ENCODE assay signal across 12 cellular contexts in genomic region chr5:134122530-134122929, GRCh38. TPM values are rescaled to one million over a fixed set of nuclear protein-coding genes. Genes with fewer than 3 reads are reported as not detected.
A peak's percentile ranks its signal among the peaks of the same experiment; 100 is the strongest.
DNase-seq lines count a peak whose midpoint lies in the region; ATAC-seq and TF ChIP-seq lines count a peak whose summit lies in the region.
"Had no signal": no experiment of that assay in that cellular context is flagged by ENCODE, and none has a peak within 500 bp of the region (broad histone marks: within the 10 kb centered on the region; RNA-seq: fewer than 3 reads in every experiment).

No MANE protein-coding gene starts in this region.

- ATAC-seq in activated CD8-positive, alpha-beta T cell treated with anti-CD3 and anti-CD28 coated beads, Interleukin-2, amount 10 ng/mL, durations not matched to agents 7 days and 5 days, result peak; percentile 48
- ATAC-seq in GM19455 (IDR thresholded peaks at IDR 0.05; ENCODE audit: unreplicated experiment) (no peak), HG03432 (IDR thresholded peaks at IDR 0.05; ENCODE audit: unreplicated experiment) (no peak)

- CTCF ChIA-PET in activated CD8-positive, alpha-beta T cell treated with anti-CD3 and anti-CD28 coated beads, Interleukin-2, amount 10 ng/mL, durations not matched to agents 7 days and 5 days (lab: Charles Lee), result interaction anchor here (1.0 to 12.6 kb wide), 4 partner anchors 18 to 96 kb away, joined by 3 to 167 read pairs (median 40); no protein-coding TSS in a partner anchor

- no peak for TF ChIP-seq POLR2A in sigmoid colon (IDR thresholded peaks at IDR 0.05)

- peak; percentile 43 for DNase-seq in activated naive CD4-positive, alpha-beta T cell treated with Interleukin-2 at 50 U/mL for 16 hours
- DNase-seq in activated naive CD4-positive, alpha-beta T cell treated with anti-CD3 and anti-CD28 coated beads, Interleukin-2, amount 50 U/mL, for 16 hours, result no peak
- peak; percentile 73 for DNase-seq in activated CD8-positive, alpha-beta T cell treated with anti-CD3 and anti-CD28 coated beads, Interleukin-2, amount 10 ng/mL, durations not matched to agents 7 days and 5 days
- peak; percentile 41 to 63 (median 60) for DNase-seq in effector memory CD4-positive, alpha-beta T cell
- DNase-seq in sigmoid colon, result no peak
- DNase-seq: mesendoderm, NCI-H510A had no signal

- peaks cover 55% of the 10 kb centered on the region for H3K36me3 Mint-ChIP-seq in activated CD8-positive, alpha-beta T cell treated with anti-CD3 and anti-CD28 coated beads, Interleukin-2, amount 10 ng/mL, durations not matched to agents 7 days and 5 days (ENCODE audit: low read depth)

- peaks cover 53% of the 10 kb centered on the region for H3K36me3 ChIP-seq in effector memory CD4-positive, alpha-beta T cell (ENCODE audit: control insufficient read depth, insufficient read depth, low read length)
- H3K36me3 ChIP-seq in thymus (ENCODE audit: control insufficient read depth, insufficient read depth) (peaks cover 97% of the 10 kb centered on the region), sigmoid colon (peaks cover 0 to 2% (median 0%) of the 10 kb centered on the region in 4 donors)

- H3K27ac ChIP-seq in effector memory CD4-positive, alpha-beta T cell (ENCODE audit: insufficient read depth, low read length, poor library complexity, severe bottlenecking), result peak overlapping the region; percentile 98
- peak overlapping the region; percentile 89 for H3K27ac ChIP-seq in thymus (ENCODE audit: low read depth)
- no peak overlapping the region for H3K27ac ChIP-seq in sigmoid colon

- peak overlapping the region; percentile 37 for H3K4me3 Mint-ChIP-seq in activated CD8-positive, alpha-beta T cell treated with anti-CD3 and anti-CD28 coated beads, Interleukin-2, amount 10 ng/mL, durations not matched to agents 7 days and 5 days
- H3K4me3 Mint-ChIP-seq: dendritic cell treated with granulocyte-macrophage colony-stimulating factor and Interleukin-4, amounts not matched to agents 40 ng/mL and 50 ng/mL, for 4 days had no signal

- H3K27me3 ChIP-seq in effector memory CD4-positive, alpha-beta T cell (replicated peaks; ENCODE audit: control insufficient read depth, insufficient read depth, low read length, poor library complexity, severe bottlenecking), result no peaks in the 10 kb centered on the region
- no peaks in the 10 kb centered on the region for H3K27me3 ChIP-seq in thymus (ENCODE audit: control insufficient read depth, insufficient read depth)
- H3K27me3 ChIP-seq in sigmoid colon, result no peaks in the 10 kb centered on the region

- POLR2A ChIA-PET in activated CD8-positive, alpha-beta T cell treated with anti-CD3 and anti-CD28 coated beads, Interleukin-2, amount 10 ng/mL, durations not matched to agents 7 days and 5 days (lab: Charles Lee), result interaction anchor here (0.8 to 5.2 kb wide), 6 partner anchors 9 to 81 kb away, joined by 3 to 45 read pairs (median 4); partner anchors contain the start of gene TCF7

- no peaks in the 10 kb centered on the region for H3K27me3 Mint-ChIP-seq in activated CD8-positive, alpha-beta T cell treated with anti-CD3 and anti-CD28 coated beads, Interleukin-2, amount 10 ng/mL, durations not matched to agents 7 days and 5 days (ENCODE audit: low read depth)

- H3K27ac Mint-ChIP-seq in activated CD8-positive, alpha-beta T cell treated with anti-CD3 and anti-CD28 coated beads, Interleukin-2, amount 10 ng/mL, durations not matched to agents 7 days and 5 days, result peak overlapping the region; percentile 77
- H3K27ac Mint-ChIP-seq: dendritic cell treated with granulocyte-macrophage colony-stimulating factor and Interleukin-4, amounts not matched to agents 40 ng/mL and 50 ng/mL, for 4 days had no signal

- peaks cover 98% of the 10 kb centered on the region for H3K4me1 Mint-ChIP-seq in activated CD8-positive, alpha-beta T cell treated with anti-CD3 and anti-CD28 coated beads, Interleukin-2, amount 10 ng/mL, durations not matched to agents 7 days and 5 days (ENCODE audit: low read depth)

- intact Hi-C loops in sigmoid colon (cut with DNase I), result no loop called here

- TF ChIP-seq EP300 in sigmoid colon (IDR thresholded peaks at IDR 0.05), result no peak

- 11% methylated on average over 3 of the region's 3 CpGs for WGBS in thymus
- WGBS in sigmoid colon, 2 donors, result 53 to 77% methylated on average over 3 of the region's 3 CpGs

- H3K9me3 Mint-ChIP-seq in activated CD8-positive, alpha-beta T cell treated with anti-CD3 and anti-CD28 coated beads, Interleukin-2, amount 10 ng/mL, durations not matched to agents 7 days and 5 days (ENCODE audit: insufficient read depth), result no peaks in the 10 kb centered on the region
- H3K9me3 Mint-ChIP-seq: dendritic cell treated with granulocyte-macrophage colony-stimulating factor and Interleukin-4, amounts not matched to agents 40 ng/mL and 50 ng/mL, for 4 days had no signal

- TF ChIP-seq CTCF in sigmoid colon (IDR thresholded peaks at IDR 0.05), result no peak

- peaks cover 86% of the 10 kb centered on the region for H3K4me1 ChIP-seq in effector memory CD4-positive, alpha-beta T cell (ENCODE audit: control insufficient read depth, insufficient read depth, low read length, poor library complexity, severe bottlenecking)
- peaks cover 48% of the 10 kb centered on the region for H3K4me1 ChIP-seq in thymus (ENCODE audit: control insufficient read depth, insufficient read depth, low read length)
- peaks cover 0 to 17% (median 13%) of the 10 kb centered on the region in 4 donors for H3K4me1 ChIP-seq in sigmoid colon

- H3K9me3 ChIP-seq in effector memory CD4-positive, alpha-beta T cell (ENCODE audit: control insufficient read depth, low read length), result no peaks in the 10 kb centered on the region
- H3K9me3 ChIP-seq in thymus (ENCODE audit: control insufficient read depth) (no peaks in the 10 kb centered on the region), sigmoid colon (no peaks in the 10 kb centered on the region)

- H3K4me3 ChIP-seq in effector memory CD4-positive, alpha-beta T cell (ENCODE audit: insufficient read depth, low read depth, low read length, poor library complexity, severe bottlenecking), result peak overlapping the region; percentile 31
- H3K4me3 ChIP-seq in thymus (ENCODE audit: low read length) (peak overlapping the region; percentile 92), sigmoid colon (no peak overlapping the region)

RNA-seq across cellular contexts. Expression of gene TCF7, which starts 8.0 kb away (rescaled TPM):
- 10 to 100 TPM; 93.4 to 97.8 TPM for total RNA-seq in activated CD8-positive, alpha-beta T cell treated with anti-CD3 and anti-CD28 coated beads, Interleukin-2, amount 10 ng/mL, durations not matched to agents 7 days and 5 days
- polyA plus RNA-seq in thymus, result 247 TPM
- total RNA-seq in sigmoid colon, result 1 to 10 TPM in 1 of 4 donors, under 1 TPM in 3; 0.36 to 1.5 (median 0.62) TPM
- 10 to 100 TPM in 1 of 3 donors, 1 to 10 TPM in 2; 1.8 to 38.4 (median 3.7) TPM for polyA plus RNA-seq in sigmoid colon
- total RNA-seq: HT1080 had no signal

RNA-seq across cellular contexts. Expression of gene SKP1, which starts 54.2 kb away (rescaled TPM):
- 100 to 1,000 TPM; 203 to 206 TPM for total RNA-seq in activated CD8-positive, alpha-beta T cell treated with anti-CD3 and anti-CD28 coated beads, Interleukin-2, amount 10 ng/mL, durations not matched to agents 7 days and 5 days
- polyA plus RNA-seq in thymus, result 387 TPM
- total RNA-seq in sigmoid colon, result 100 to 1,000 TPM; 193 to 320 (median 271) TPM
- polyA plus RNA-seq in sigmoid colon, result 100 to 1,000 TPM; 445 to 938 (median 717) TPM

Comparison
In these comparisons a context has a peak if more than half of its experiments do, and no peak if none do; other contexts are left out.
1. DNase-seq: peak in activated naive CD4-positive, alpha-beta T cell treated with Interleukin-2 at 50 U/mL for 16 hours (single experiment), activated CD8-positive, alpha-beta T cell treated with anti-CD3 and anti-CD28 coated beads, Interleukin-2, amount 10 ng/mL, durations not matched to agents 7 days and 5 days (single experiment) and effector memory CD4-positive, alpha-beta T cell (3 of 3); none in activated naive CD4-positive, alpha-beta T cell treated with anti-CD3 and anti-CD28 coated beads, Interleukin-2, amount 50 U/mL, for 16 hours (single experiment) and sigmoid colon (single experiment).
2. H3K27ac ChIP-seq: peak in effector memory CD4-positive, alpha-beta T cell (single experiment) and thymus (single experiment); none in sigmoid colon (0 of 4).
3. H3K4me3 ChIP-seq: peak in effector memory CD4-positive, alpha-beta T cell (single experiment) and thymus (single experiment); none in sigmoid colon (0 of 4).
4. RNA of gene TCF7, which starts 8.0 kb away (total RNA-seq): 93.4 to 97.8 TPM in activated CD8-positive, alpha-beta T cell treated with anti-CD3 and anti-CD28 coated beads, Interleukin-2, amount 10 ng/mL, durations not matched to agents 7 days and 5 days; 0.36 to 1.5 TPM in sigmoid colon; every median in the first group is over 10 times any median in the second.